ENCODE assay signal across 8 cellular contexts in genomic region chr12:121132601-121133481, GRCh38. TPM values are rescaled to one million over a fixed set of nuclear protein-coding genes. Genes with fewer than 3 reads are reported as not detected.
DNase-seq lines count a peak whose midpoint lies in the region; ATAC-seq, FAIRE-seq and TF ChIP-seq lines count a peak whose summit lies in the region.

Gene P2RX7, plus strand, starts transcription at chr12:121132876. Its CDS starts 95 bp downstream, at chr12:121132971.

- H4K12ac ChIP-seq in trophoblast cell (ENCODE audit: low read depth, low read length) = no peak within 1 kb of the TSS

- H3K4me3 ChIP-seq in SK-N-SH (ENCODE audit: low read depth in 2 of 2, low read length in 1 of 2) (peak within 1 kb of the TSS; percentile 50 to 86), ascending aorta (peak within 1 kb of the TSS; percentile 59 to 63), left ventricle myocardium inferior (peak within 1 kb of the TSS; percentile 71), trophoblast cell (ENCODE audit: low read depth, low read length) (no peak within 1 kb of the TSS)

- no peak for TF ChIP-seq RAD21 in SK-N-SH (IDR thresholded peaks at IDR 0.05; ENCODE audit: low read length)

- WGBS in SK-N-SH (ENCODE audit: low lambda C conversion rate) = 5% methylated on average over 21 of the region's 25 CpGs
- no CpG with 5 or more reads among the region's 25 CpGs for WGBS in trophoblast cell (ENCODE audit: extremely low coverage, insufficient coverage, insufficient read length)

- H3K4me1 ChIP-seq in SK-N-SH (ENCODE audit: control insufficient read depth in 1 of 2, insufficient read depth in 2 of 2, low read depth in 1 of 2, low read length in 1 of 2) (peaks cover 0 to 12% of the 10 kb centered on the region in 2 experiments; a peak in 1 of 4 replicates), ascending aorta (no peaks in the 10 kb centered on the region), left ventricle myocardium inferior (peaks cover 47% of the 10 kb centered on the region), trophoblast cell (ENCODE audit: control insufficient read depth in 1 of 2, insufficient read depth in 2 of 2, low read length in 2 of 2) (peaks cover 12 to 13% of the 10 kb centered on the region in 2 experiments)

- H3K27ac ChIP-seq in SK-N-SH (ENCODE audit: low read depth in 2 of 2, low read length in 1 of 2) (peak within 1 kb of the TSS; percentile 27 to 84), ascending aorta (peak within 1 kb of the TSS in 1 of 2 donors; percentile 35), left ventricle myocardium inferior (replicated peaks) (peak within 1 kb of the TSS; percentile 88), trophoblast cell (ENCODE audit: low read depth, low read length) (no peak within 1 kb of the TSS)

- peaks cover 4% of the 10 kb centered on the region for H3K4me1 Mint-ChIP-seq in progenitor cell of endocrine pancreas (ENCODE audit: low read depth)

- no peaks in the 10 kb centered on the region for H3K9me2 ChIP-seq in SK-N-SH

- no peak for DNase-seq in GM12891 (ENCODE audit: insufficient read length, low spot score)
- peak; percentile 90 for DNase-seq in LoVo (ENCODE audit: low spot score)
- DNase-seq in SK-N-SH = peak; percentile 84
- peak; percentile 35 to 80 for DNase-seq in ascending aorta (ENCODE audit: low spot score in 2 of 2)
- DNase-seq in left ventricle myocardium inferior = peak; percentile 80
- DNase-seq in trophoblast cell = peak; percentile 97
- DNase-seq in progenitor cell of endocrine pancreas (ENCODE audit: low spot score, unreplicated experiment) = no peak

- no peaks in the 10 kb centered on the region for H4K20me1 ChIP-seq in SK-N-SH (ENCODE audit: insufficient read depth)

- no peak for TF ChIP-seq CTCF in SK-N-SH (IDR thresholded peaks at IDR 0.05)
- TF ChIP-seq CTCF in ascending aorta (IDR thresholded peaks at IDR 0.05) = no peak
- no peak for TF ChIP-seq CTCF in left ventricle myocardium inferior (IDR thresholded peaks at IDR 0.05; ENCODE audit: borderline replicate concordance)
- TF ChIP-seq CTCF in progenitor cell of endocrine pancreas (IDR thresholded peaks at IDR 0.05; ENCODE audit: unreplicated experiment) = no peak

- POLR2A ChIA-PET in SK-N-SH (lab: Yijun Ruan, JAX) = interaction anchor here (0.8 to 1.1 kb wide), 4 partner anchors 16 to 446 kb away, joined by 3 to 4 read pairs (median 4); no protein-coding TSS in a partner anchor

- no peak within 1 kb of the TSS for H3K23ac ChIP-seq in trophoblast cell (ENCODE audit: low read length)

- H4K8ac ChIP-seq in trophoblast cell (ENCODE audit: low read depth, low read length) = no peak within 1 kb of the TSS

- peaks cover 12% of the 10 kb centered on the region for H3F3A ChIP-seq in SK-N-SH (replicated peaks; ENCODE audit: insufficient read depth)

- no peaks in the 10 kb centered on the region for H3K79me1 ChIP-seq in trophoblast cell (ENCODE audit: low read length)

- no peak within 1 kb of the TSS for H3K4me3 Mint-ChIP-seq in progenitor cell of endocrine pancreas (ENCODE audit: low read depth)

- TF ChIP-seq POLR2A in GM12891 (IDR thresholded peaks at IDR 0.05; ENCODE audit: low read depth, low read length) = no peak

- H3K27me3 Mint-ChIP-seq in progenitor cell of endocrine pancreas = peaks cover 57% of the 10 kb centered on the region

- H3K27ac Mint-ChIP-seq in progenitor cell of endocrine pancreas = no peak within 1 kb of the TSS

- peak within 1 kb of the TSS; percentile 51; the same call in 1 of the 2 replicates for H3K9ac ChIP-seq in SK-N-SH
- H3K9ac ChIP-seq in trophoblast cell (ENCODE audit: low read length) = no peak within 1 kb of the TSS

- no peaks in the 10 kb centered on the region for H3K36me3 Mint-ChIP-seq in progenitor cell of endocrine pancreas (ENCODE audit: insufficient read depth)

- no peak within 1 kb of the TSS for H3K14ac ChIP-seq in trophoblast cell (ENCODE audit: low read length)

- H2BK120ac ChIP-seq in trophoblast cell (ENCODE audit: insufficient read depth, low read length, poor library complexity) = no peak within 1 kb of the TSS

- H3K4me2 ChIP-seq in SK-N-SH (peak within 1 kb of the TSS; percentile 98), trophoblast cell (ENCODE audit: low read length) (peak within 1 kb of the TSS; percentile 31)

- H3K18ac ChIP-seq in trophoblast cell (ENCODE audit: low read length) = no peak within 1 kb of the TSS

- H3K36me3 ChIP-seq in SK-N-SH (replicated peaks in 1 of 2; ENCODE audit: control insufficient read depth in 1 of 2, insufficient read depth in 2 of 2, low read length in 1 of 2) = no peaks in the 10 kb centered on the region
- H3K36me3 ChIP-seq in ascending aorta = no peaks in the 10 kb centered on the region
- H3K36me3 ChIP-seq in left ventricle myocardium inferior = no peaks in the 10 kb centered on the region
- H3K36me3 ChIP-seq in trophoblast cell (ENCODE audit: control insufficient read depth in 1 of 2, insufficient read depth in 2 of 2, low read length in 2 of 2) = no peaks in the 10 kb centered on the region

- H2AK5ac ChIP-seq in trophoblast cell (ENCODE audit: low read length) = no peak within 1 kb of the TSS

- no peaks in the 10 kb centered on the region for H3K9me3 Mint-ChIP-seq in progenitor cell of endocrine pancreas (ENCODE audit: low read depth)

- H3K4ac ChIP-seq in trophoblast cell (ENCODE audit: low read depth, low read length) = no peak within 1 kb of the TSS

- no peak for ATAC-seq in HG02981 (IDR thresholded peaks at IDR 0.05; ENCODE audit: unreplicated experiment)

- FAIRE-seq in GM12891 (lab: Jason Lieb, UNC) = peak; percentile 64

- H4K91ac ChIP-seq in trophoblast cell (ENCODE audit: low read depth, low read length) = no peak within 1 kb of the TSS

- no peaks in the 10 kb centered on the region for H3K79me2 ChIP-seq in SK-N-SH (ENCODE audit: insufficient read depth)
- no peaks in the 10 kb centered on the region for H3K79me2 ChIP-seq in trophoblast cell (ENCODE audit: control insufficient read depth, insufficient read depth, low read length, poor library complexity)

- intact Hi-C loops in ascending aorta (cut with DNase I) (no loop called here), left ventricle myocardium inferior (cut with micrococcal nuclease) (no loop called here)

- peak within 1 kb of the TSS; percentile 52 for H2BK12ac ChIP-seq in trophoblast cell (ENCODE audit: low read length)

- peak within 1 kb of the TSS; percentile 97 for H2AFZ ChIP-seq in SK-N-SH (ENCODE audit: low read depth)
- peak within 1 kb of the TSS; percentile 23 for H2AFZ ChIP-seq in trophoblast cell (ENCODE audit: insufficient read depth, low read length, poor library complexity)

- no peak within 1 kb of the TSS for H2BK5ac ChIP-seq in trophoblast cell (ENCODE audit: low read depth, low read length, poor library complexity)

- no peaks in the 10 kb centered on the region for H3K9me3 ChIP-seq in SK-N-SH
- no peaks in the 10 kb centered on the region for H3K9me3 ChIP-seq in ascending aorta
- H3K9me3 ChIP-seq in left ventricle myocardium inferior (replicated peaks) = no peaks in the 10 kb centered on the region
- no peaks in the 10 kb centered on the region for H3K9me3 ChIP-seq in trophoblast cell (ENCODE audit: insufficient read depth, low read depth, low read length)

- H3K27me3 ChIP-seq in SK-N-SH (ENCODE audit: insufficient read depth) (no peaks in the 10 kb centered on the region), ascending aorta (no peaks in the 10 kb centered on the region), left ventricle myocardium inferior (ENCODE audit: low read depth) (no peaks in the 10 kb centered on the region), trophoblast cell (ENCODE audit: insufficient read depth, low read length) (no peaks in the 10 kb centered on the region)

- 0 out of 4 replicates have a peak, but pooled peaks have one; percentile 6 to 37 for TF ChIP-seq EP300 in SK-N-SH (IDR thresholded peaks at IDR 0.05; ENCODE audit: borderline replicate concordance in 1 of 2, low read depth in 1 of 2, low read length in 1 of 2)

- CTCF ChIA-PET in SK-N-SH (lab: Yijun Ruan, JAX) = interaction anchor here (0.9 to 1.7 kb wide), 6 partner anchors 22 to 549 kb away, joined by 3 to 5 read pairs (median 4); no protein-coding TSS in a partner anchor

TF ChIP-seq in GM12891, 5 proteins besides CTCF, POLR2A, EP300 and RAD21:
- TF ChIP-seq POU2F2 (IDR thresholded peaks at IDR 0.05; ENCODE audit: low read depth, low read length) = no peak
- no peak for TF ChIP-seq POLR2AphosphoS5 (IDR thresholded peaks at IDR 0.05; ENCODE audit: low read depth, low read length)
- no peak for TF ChIP-seq TAF1 (IDR thresholded peaks at IDR 0.05; ENCODE audit: low read depth, low read length)
- no peak for TF ChIP-seq PAX5 (IDR thresholded peaks at IDR 0.05; ENCODE audit: insufficient read depth, low read length, severe bottlenecking)
- TF ChIP-seq SPI1 (IDR thresholded peaks at IDR 0.05; ENCODE audit: low read depth, low read length) = 0 out of 2 replicates have a peak, but pooled peaks have one; percentile 11
TF ChIP-seq in GM12891: peak in this region for 1.

TF ChIP-seq in SK-N-SH, 30 proteins besides CTCF, POLR2A, EP300 and RAD21 (continues in another document):
- TF ChIP-seq MEF2A (IDR thresholded peaks at IDR 0.05; ENCODE audit: borderline replicate concordance, low read depth) (no peak), FOXM1 (IDR thresholded peaks at IDR 0.05; ENCODE audit: low read depth) (no peak), YY1 (IDR thresholded peaks at IDR 0.05; ENCODE audit: low read depth) (no peak), MXI1 (IDR thresholded peaks at IDR 0.05; ENCODE audit: low read depth, low read length) (peak; percentile 88), FOXJ3 (CRISPR knock-in tag; IDR thresholded peaks at IDR 0.05) (0 out of 2 replicates have a peak, but pooled peaks have one; percentile 57), TEAD4 (IDR thresholded peaks at IDR 0.05; ENCODE audit: borderline replicate concordance, insufficient read depth) (no peak), SIN3A (IDR thresholded peaks at IDR 0.05; ENCODE audit: borderline replicate concordance, low read depth, low read length) (peak; percentile 21; the same call in 1 of the 2 replicates), GATA2 (CRISPR knock-in tag; IDR thresholded peaks at IDR 0.05) (no peak), EZH2phosphoT487 (IDR thresholded peaks at IDR 0.05; ENCODE audit: borderline replicate concordance, low read depth) (no peak), USF1 (IDR thresholded peaks at IDR 0.05; ENCODE audit: borderline replicate concordance, low read depth) (peak; percentile 69; the same call in 1 of the 2 replicates)

RNA-seq across cellular contexts. Expression of gene P2RX7, which starts in this region (rescaled TPM):
- polyA plus RNA-seq in GM12891 (2012; ENCODE audit: low read depth, missing spikeins) = 0.45 TPM
- 0.43 and 0.60 TPM in 2 replicates for polyA plus RNA-seq in SK-N-SH (2012; rRNA removed)
- 0.60 and 0.63 TPM in 2 replicates for polyA plus RNA-seq in SK-N-SH (2012; cell fraction: cytosol; rRNA removed)
- polyA plus RNA-seq in SK-N-SH (2012; cell fraction: nucleus; rRNA removed) = 1.0 and 1.8 TPM in 2 replicates
- 1.1 TPM for total RNA-seq in ascending aorta
- total RNA-seq in left ventricle myocardium inferior = 1.6 TPM
- polyA plus RNA-seq in trophoblast cell (2013) = 0.01 TPM in 2 replicates
- not detected in 2 replicates for total RNA-seq in progenitor cell of endocrine pancreas

Comparison
In these comparisons a context has a peak if more than half of its experiments do, and no peak if none do; other contexts are left out.
1. DNase-seq: peak in LoVo (single experiment), SK-N-SH (single experiment), ascending aorta (2 of 2), left ventricle myocardium inferior (single experiment) and trophoblast cell (2 of 2); none in GM12891 (single experiment) and progenitor cell of endocrine pancreas (single experiment).